In the genomic region with DNA sequence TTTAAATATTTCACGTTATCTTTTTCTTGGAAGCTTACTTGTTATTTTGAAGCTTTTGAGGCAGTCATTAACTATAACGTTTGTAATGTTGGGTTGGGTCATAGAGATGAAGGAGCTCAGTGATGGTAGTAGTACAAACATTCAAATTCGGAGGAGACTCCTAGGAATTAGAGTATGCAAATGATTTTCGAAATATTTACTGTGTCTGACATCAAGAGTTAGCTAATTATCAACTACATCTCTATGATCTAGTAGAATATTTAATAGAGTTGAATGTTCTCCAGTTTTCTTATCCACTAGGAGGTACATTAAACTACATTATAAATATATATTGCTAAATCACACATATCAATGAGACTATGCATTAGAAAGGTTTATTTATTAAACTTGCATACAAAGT, we compare ENCODE assay signal across 26 cellular contexts.
"Had no signal": no experiment of that assay in that cellular context is flagged by ENCODE, and none has a peak within 500 bp of the region (broad histone marks: within the 10 kb centered on the region; RNA-seq: fewer than 3 reads in every experiment).

No MANE protein-coding gene starts in this region.

- H3K9me3 Mint-ChIP-seq: natural killer cell treated with Interleukin-12 subunit alpha and Interleukin-12 subunit beta and Interleukin-15 and Interleukin-18, amount 100 ng/mL, for 72 hours; nephron progenitor cell; neural crest cell; stimulated activated effector memory CD8-positive, alpha-beta T cell treated with anti-CD3 and anti-CD28 coated beads, Interleukin-12 subunit alpha, Interleukin-12 subunit beta, amount 100 ng/mL, for 72 hours; stimulated activated naive B cell treated with anti-CD40 and anti-IgM and Interleukin-4, amounts not matched to agents 10 μg/mL and 1 μg/mL and 100 μg/mL, for 72 hours; stimulated activated naive CD8-positive, alpha-beta T cell treated with anti-CD3 and anti-CD28 coated beads, Interleukin-15, Interleukin-2, amounts not matched to agents 100 ng/mL and 50 ng/mL, for 24 hours had no signal

- H3K27me3 Mint-ChIP-seq: natural killer cell treated with Interleukin-12 subunit alpha and Interleukin-12 subunit beta and Interleukin-15 and Interleukin-18, amount 100 ng/mL, for 72 hours; stimulated activated naive B cell treated with anti-CD40 and anti-IgM and Interleukin-4, amounts not matched to agents 10 μg/mL and 1 μg/mL and 100 μg/mL, for 72 hours; stimulated activated naive CD8-positive, alpha-beta T cell treated with anti-CD3 and anti-CD28 coated beads, Interleukin-15, Interleukin-2, amounts not matched to agents 100 ng/mL and 50 ng/mL, for 24 hours had no signal

- H3K27ac Mint-ChIP-seq: natural killer cell treated with Interleukin-12 subunit alpha and Interleukin-12 subunit beta and Interleukin-15 and Interleukin-18, amount 100 ng/mL, for 72 hours; nephron progenitor cell; stimulated activated naive B cell treated with anti-CD40 and anti-IgM and Interleukin-4, amounts not matched to agents 10 μg/mL and 1 μg/mL and 100 μg/mL, for 72 hours; stimulated activated naive CD8-positive, alpha-beta T cell treated with anti-CD3 and anti-CD28 coated beads, Interleukin-15, Interleukin-2, amounts not matched to agents 100 ng/mL and 50 ng/mL, for 24 hours had no signal

- H3K4me3 ChIP-seq: pancreas, prostate gland, right lobe of liver, sigmoid colon, stomach, thoracic aorta, thyroid gland, tibial nerve, upper lobe of left lung, vagina had no signal

- H3K36me3 ChIP-seq: prostate gland had no signal

- H3K4me1 Mint-ChIP-seq: nephron progenitor cell, neural crest cell had no signal

- DNase-seq: nephron progenitor cell; nucleus accumbens; pancreas; right cardiac atrium; right lobe of liver; sigmoid colon; small intestine; stimulated activated CD4-positive, alpha-beta T cell treated with anti-CD3 and anti-CD28 coated beads, Interleukin-15, amount 100 ng/mL, for 24 hours; stimulated activated CD4-positive, alpha-beta T cell treated with anti-CD3 and anti-CD28 coated beads, Interleukin-2, amount 100 ng/mL, for 24 hours; stimulated activated CD4-positive, alpha-beta T cell treated with anti-CD3 and anti-CD28 coated beads, Interleukin-2, amount 100 ng/mL, for 48 hours; stimulated activated CD4-positive, alpha-beta T cell treated with anti-CD3 and anti-CD28 coated beads, Interleukin-4, amount 100 ng/mL, for 24 hours; stimulated activated naive B cell treated with anti-CD40 and anti-IgM and Interleukin-4, amounts not matched to agents 10 μg/mL and 1 μg/mL and 100 μg/mL, for 72 hours; stimulated activated naive CD4-positive, alpha-beta T cell treated with Interleukin-2 at 50 U/mL for 16 hours; stomach; thyroid gland; trophoblast cell; upper lobe of left lung had no signal

- H3K27me3 ChIP-seq: neutrophil, pancreas, right lobe of liver, sigmoid colon, stomach, thyroid gland, tibial nerve, upper lobe of left lung, vagina had no signal

- H3K4me3 Mint-ChIP-seq: natural killer cell treated with Interleukin-12 subunit alpha and Interleukin-12 subunit beta and Interleukin-15 and Interleukin-18, amount 100 ng/mL, for 72 hours; nephron progenitor cell; neural crest cell; stimulated activated effector memory CD8-positive, alpha-beta T cell treated with anti-CD3 and anti-CD28 coated beads, Interleukin-12 subunit alpha, Interleukin-12 subunit beta, amount 100 ng/mL, for 72 hours; stimulated activated naive B cell treated with anti-CD40 and anti-IgM and Interleukin-4, amounts not matched to agents 10 μg/mL and 1 μg/mL and 100 μg/mL, for 72 hours; stimulated activated naive CD8-positive, alpha-beta T cell treated with anti-CD3 and anti-CD28 coated beads, Interleukin-15, Interleukin-2, amounts not matched to agents 100 ng/mL and 50 ng/mL, for 24 hours had no signal

- H3K27ac ChIP-seq: neutrophil, pancreas, prostate gland, right lobe of liver, sigmoid colon, stomach, thoracic aorta, thyroid gland, tibial nerve, upper lobe of left lung, vagina had no signal

- ATAC-seq: natural killer cell treated with Interleukin-12 subunit alpha and Interleukin-12 subunit beta and Interleukin-15 and Interleukin-18, amount 100 ng/mL, for 72 hours; pancreas; right cardiac atrium; stimulated activated effector memory CD8-positive, alpha-beta T cell treated with anti-CD3 and anti-CD28 coated beads, Interleukin-12 subunit alpha, Interleukin-12 subunit beta, amount 100 ng/mL, for 72 hours; stimulated activated naive B cell treated with anti-CD40 and anti-IgM and Interleukin-4, amounts not matched to agents 10 μg/mL and 1 μg/mL and 100 μg/mL, for 72 hours had no signal
